ENCODE assay signal across 26 cellular contexts in genomic region chr9:108854094-108854493, GRCh38. TPM values are rescaled to one million over a fixed set of nuclear protein-coding genes. Genes with fewer than 3 reads are reported as not detected.
DNase-seq lines count a peak whose midpoint lies in the region; ATAC-seq and TF ChIP-seq lines count a peak whose summit lies in the region.
"Had no signal": no experiment of that assay in that cellular context is flagged by ENCODE, and none has a peak within 500 bp of the region (broad histone marks: within the 10 kb centered on the region; RNA-seq: fewer than 3 reads in every experiment).

No MANE protein-coding gene starts in this region.

- intact Hi-C loops in natural killer cell (cut with micrococcal nuclease), result no loop called here

- H3K4me3 Mint-ChIP-seq in endodermal cell (no peak overlapping the region), natural killer cell (no peak overlapping the region)
- H3K4me3 Mint-ChIP-seq: CD8-positive, alpha-beta T cell; HFFc6; IgD-negative memory B cell; T-helper 1 cell treated with Interleukin-12 subunit alpha and Interleukin-12 subunit beta and Interleukin-4 antibody, amounts not matched to agents 30 μg/mL and 1 μg/mL, for 36 hours had no signal

- H3K36me3 ChIP-seq in BE2C (no peaks in the 10 kb centered on the region), Karpas-422 (ENCODE audit: insufficient read depth, low read length) (no peaks in the 10 kb centered on the region), endodermal cell (ENCODE audit: control insufficient read depth, insufficient read depth, low read length) (no peaks in the 10 kb centered on the region)
- H3K36me3 ChIP-seq: BLaER1 treated with 17β-estradiol and CSF1 and Interleukin-3, amounts not matched to agents 10 nM and 100 nM; SJCRH30 had no signal

- no peaks in the 10 kb centered on the region for H3K79me2 ChIP-seq in Karpas-422 (ENCODE audit: low read length)

- H3K27ac Mint-ChIP-seq in endodermal cell (no peak overlapping the region), natural killer cell (no peak overlapping the region)
- H3K27ac Mint-ChIP-seq: CD8-positive, alpha-beta T cell; HFFc6; IgD-negative memory B cell; T-helper 1 cell treated with Interleukin-12 subunit alpha and Interleukin-12 subunit beta and Interleukin-4 antibody, amounts not matched to agents 30 μg/mL and 1 μg/mL, for 36 hours had no signal

- H3K27me3 Mint-ChIP-seq in endodermal cell (ENCODE audit: insufficient read depth), result peaks cover 3% of the 10 kb centered on the region
- H3K27me3 Mint-ChIP-seq in natural killer cell (ENCODE audit: low read depth in 2 of 2), result peaks cover 5 to 9% of the 10 kb centered on the region in 2 donors
- H3K27me3 Mint-ChIP-seq: IgD-negative memory B cell had no signal

- TF ChIP-seq CTCF in BE2C (IDR thresholded peaks at IDR 0.05; ENCODE audit: low read depth, low read length) (peak; percentile 13; the same call in 1 of the 2 replicates), GM12872 (IDR thresholded peaks at IDR 0.05; ENCODE audit: insufficient read depth, low read depth, low read length) (peak; percentile 14; the same call in 1 of the 3 replicates), endodermal cell (conservative IDR thresholded peaks at IDR 0.05) (peak; percentile 60), natural killer cell (IDR thresholded peaks at IDR 0.05) (no peak)

- no peaks in the 10 kb centered on the region for H3K9me3 ChIP-seq in BE2C
- H3K9me3 ChIP-seq in Karpas-422 (ENCODE audit: low read length), result no peaks in the 10 kb centered on the region
- no peaks in the 10 kb centered on the region for H3K9me3 ChIP-seq in endodermal cell (ENCODE audit: control insufficient read depth, low read length)
- H3K9me3 ChIP-seq: BLaER1 treated with 17β-estradiol and CSF1 and Interleukin-3, amounts not matched to agents 10 nM and 100 nM; SJCRH30 had no signal

- H3K4me3 ChIP-seq in BE2C (ENCODE audit: low read depth, low read length) (no peak overlapping the region), Karpas-422 (ENCODE audit: low read length) (no peak overlapping the region), endodermal cell (ENCODE audit: low read length) (no peak overlapping the region)
- H3K4me3 ChIP-seq: BLaER1 treated with 17β-estradiol and CSF1 and Interleukin-3, amounts not matched to agents 10 nM and 100 nM; GM12878 had no signal

- H3K4me2 ChIP-seq in Karpas-422 (ENCODE audit: low read depth, low read length, poor library complexity, severe bottlenecking), result no peak overlapping the region
- H3K4me2 ChIP-seq: BLaER1 treated with 17β-estradiol and CSF1 and Interleukin-3, amounts not matched to agents 10 nM and 100 nM had no signal

- H3K36me3 Mint-ChIP-seq in endodermal cell (ENCODE audit: low read depth), result no peaks in the 10 kb centered on the region
- no peaks in the 10 kb centered on the region for H3K36me3 Mint-ChIP-seq in natural killer cell
- H3K36me3 Mint-ChIP-seq: CD8-positive, alpha-beta T cell; IgD-negative memory B cell had no signal

- H3K4me1 ChIP-seq in BE2C (no peaks in the 10 kb centered on the region), Karpas-422 (ENCODE audit: low read length) (no peaks in the 10 kb centered on the region), endodermal cell (ENCODE audit: control insufficient read depth, insufficient read depth, low read length) (no peaks in the 10 kb centered on the region)
- H3K4me1 ChIP-seq: SJCRH30 had no signal

- H3K9me2 ChIP-seq in Karpas-422 (replicated peaks; ENCODE audit: insufficient read depth, low read length), result no peaks in the 10 kb centered on the region

- H2AFZ ChIP-seq in Karpas-422 (ENCODE audit: low read length), result no peak overlapping the region

- no peaks in the 10 kb centered on the region for H4K20me1 ChIP-seq in Karpas-422 (ENCODE audit: insufficient read depth, low read depth, low read length)
- H4K20me1 ChIP-seq: BLaER1 treated with 17β-estradiol and CSF1 and Interleukin-3, amounts not matched to agents 10 nM and 100 nM had no signal

- H3K4me1 Mint-ChIP-seq in endodermal cell (no peaks in the 10 kb centered on the region), natural killer cell (no peaks in the 10 kb centered on the region)
- H3K4me1 Mint-ChIP-seq: IgD-negative memory B cell had no signal

- DNase-seq in BE2C (no peak), Karpas-422 (peak; percentile 74), endodermal cell (peak; percentile 55), globus pallidus (ENCODE audit: low spot score) (no peak), natural killer cell (no peak), HK-2 (ENCODE audit: unreplicated experiment) (no peak)
- no peak for DNase-seq in central memory CD4-positive, alpha-beta T cell
- DNase-seq: CD8-positive, alpha-beta T cell; DND-41; GDM1; HFFc6; NCI-H1105; NCI-H1694; NCI-H2081 treated with DMSO at 0.1 percent for 48 hours; NCI-H748 treated with DMSO at 0.1 percent for 48 hours; PC-3 had no signal

- 87 to 90% methylated on average over 2 to 3 of the region's 3 CpGs for WGBS in endodermal cell (ENCODE audit: insufficient coverage in 1 of 2, insufficient read length in 1 of 2), 2 experiments

- H3K9me3 Mint-ChIP-seq in endodermal cell (no peaks in the 10 kb centered on the region), natural killer cell (no peaks in the 10 kb centered on the region)
- H3K9me3 Mint-ChIP-seq: CD8-positive, alpha-beta T cell; HFFc6; T-helper 1 cell treated with Interleukin-12 subunit alpha and Interleukin-12 subunit beta and Interleukin-4 antibody, amounts not matched to agents 30 μg/mL and 1 μg/mL, for 36 hours had no signal

- ATAC-seq in natural killer cell, result no peak
- ATAC-seq: CD8-positive, alpha-beta T cell; GM12878; PC-3 had no signal

- H3K27me3 ChIP-seq in BE2C, result no peaks in the 10 kb centered on the region
- H3K27me3 ChIP-seq in Karpas-422 (ENCODE audit: low read length), result no peaks in the 10 kb centered on the region
- no peaks in the 10 kb centered on the region for H3K27me3 ChIP-seq in endodermal cell (ENCODE audit: control insufficient read depth, insufficient read depth, low read length, poor library complexity, severe bottlenecking)
- H3K27me3 ChIP-seq: BLaER1 treated with 17β-estradiol and CSF1 and Interleukin-3, amounts not matched to agents 10 nM and 100 nM; SJCRH30 had no signal

- H3K9ac ChIP-seq in Karpas-422 (ENCODE audit: low read length) (no peak overlapping the region), endodermal cell (ENCODE audit: extremely low read depth, low read length, poor library complexity, severe bottlenecking) (no peak overlapping the region)
- H3K9ac ChIP-seq: BLaER1 treated with 17β-estradiol and CSF1 and Interleukin-3, amounts not matched to agents 10 nM and 100 nM had no signal

- H3K27ac ChIP-seq in Karpas-422 (ENCODE audit: low read length) (no peak overlapping the region), endodermal cell (ENCODE audit: low read depth, low read length) (no peak overlapping the region)
- H3K27ac ChIP-seq: BLaER1 treated with 17β-estradiol and CSF1 and Interleukin-3, amounts not matched to agents 10 nM and 100 nM; RWPE1; SJCRH30 had no signal

RNA-seq across cellular contexts. Expression of gene ACTL7B, which starts 1.7 kb away (rescaled TPM):
- polyA plus RNA-seq in BE2C (2012; ENCODE audit: insufficient read depth, insufficient read length, low read depth), result not detected
- not detected in 2 replicates for total RNA-seq in Karpas-422 (2014; rRNA removed; shearing (Covaris generic); ENCODE audit: low replicate concordance)
- total RNA-seq in endodermal cell, result not detected
- not detected for polyA plus RNA-seq in endodermal cell (2013, experiment 1 of 2)
- polyA plus RNA-seq in endodermal cell (2013, experiment 2 of 2), result not detected
- total RNA-seq in natural killer cell, result under 1 TPM in 1 of 3 donors, not detected in 2; 0.20 TPM
- total RNA-seq: A673, GM12878, H4, HFFc6, NCI-H460, PC-3, SJCRH30 had no signal
- polyA plus RNA-seq: GM12878, IgD-negative memory B cell had no signal

RNA-seq across cellular contexts. Expression of gene ACTL7A, which starts 8.0 kb away (rescaled TPM):
- not detected for polyA plus RNA-seq in BE2C (2012; ENCODE audit: insufficient read depth, insufficient read length, low read depth)
- not detected in 2 replicates for total RNA-seq in Karpas-422 (2014; rRNA removed; shearing (Covaris generic); ENCODE audit: low replicate concordance)
- not detected for total RNA-seq in endodermal cell
- polyA plus RNA-seq in endodermal cell (2013, experiment 1 of 2), result not detected
- not detected for polyA plus RNA-seq in endodermal cell (2013, experiment 2 of 2)
- total RNA-seq in natural killer cell, result not detected
- total RNA-seq: A673; CD8-positive, alpha-beta T cell; GM12878; H4; HFFc6; NCI-H460; PC-3; SJCRH30 had no signal
- polyA plus RNA-seq: GM12878, IgD-negative memory B cell had no signal

Comparison
In these comparisons a context has a peak if more than half of its experiments do, and no peak if none do; other contexts are left out.
1. DNase-seq: peak in Karpas-422 (single experiment) and endodermal cell (single experiment); none in BE2C (single experiment), globus pallidus (single experiment), natural killer cell (single experiment), central memory CD4-positive, alpha-beta T cell (single experiment) and HK-2 (single experiment).